Comparison of ENCODE assay signal across 1 cellular context in the genomic region with DNA sequence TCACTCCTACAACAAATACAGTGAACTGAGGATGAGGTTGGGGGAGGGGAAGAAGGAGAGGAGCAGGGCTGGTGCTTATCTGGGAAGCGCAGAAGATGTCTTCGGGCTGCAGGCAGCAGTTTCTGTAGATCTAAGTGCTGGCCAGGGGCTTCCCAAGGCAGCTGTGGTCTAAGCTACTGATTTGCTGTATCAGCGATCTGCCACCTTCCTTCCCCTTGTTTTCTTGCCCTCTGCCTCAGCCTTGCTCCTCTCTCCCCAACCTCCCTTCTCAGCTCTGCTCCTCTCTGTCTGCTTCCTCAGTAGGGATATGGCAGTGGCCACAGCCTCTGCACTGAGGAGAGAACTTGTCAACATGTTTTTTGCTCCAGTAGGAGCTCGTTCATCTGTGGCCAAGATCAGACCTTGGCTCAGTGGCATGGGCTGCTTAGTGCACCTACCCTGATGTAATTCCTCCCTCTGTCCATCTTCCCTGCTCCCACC.
TF ChIP-seq lines count a peak whose summit lies in the region.

No MANE protein-coding gene starts in this region.

TF ChIP-seq in K562, 482 proteins besides CTCF, POLR2A, EP300 and RAD21 (continued from another document and continues in another):
- TF ChIP-seq RNF219 (CRISPR knock-in tag; IDR thresholded peaks at IDR 0.05) (no peak), JUN (IDR thresholded peaks at IDR 0.05; ENCODE audit: borderline replicate concordance, low read depth, low read length) (peak; percentile 32; the same call in 1 of the 2 replicates), JUN (CRISPR knock-in tag; IDR thresholded peaks at IDR 0.05; ENCODE audit: borderline replicate concordance) (no peak), ZBTB2 (IDR thresholded peaks at IDR 0.05) (peak; percentile 79), ATF6 (CRISPR knock-in tag; IDR thresholded peaks at IDR 0.05) (no peak), ARID1B (IDR thresholded peaks at IDR 0.05) (peak; percentile 99), OTX1 (CRISPR knock-in tag; IDR thresholded peaks at IDR 0.05) (0 out of 2 replicates have a peak, but pooled peaks have one; percentile 27), ESRRA (IDR thresholded peaks at IDR 0.05; ENCODE audit: borderline replicate concordance, low read depth) (peak; percentile 71; the same call in 1 of the 2 replicates), KDM4B (IDR thresholded peaks at IDR 0.05; ENCODE audit: borderline replicate concordance in 2 of 2, low read depth in 1 of 2) (no peak), HDGF (IDR thresholded peaks at IDR 0.05) (peak; percentile 61; the same call in 1 of the 2 replicates), NFIC (IDR thresholded peaks at IDR 0.05) (peak; percentile 95), TBL1XR1 (IDR thresholded peaks at IDR 0.05; ENCODE audit: low read length in 2 of 2) (peak; percentile 72 to 92; a peak in 3 of 4 replicates), SMAD3 (CRISPR knock-in tag; conservative IDR thresholded peaks at IDR 0.05) (no peak; the same call in 1 of the 2 replicates), RUNX1 (IDR thresholded peaks at IDR 0.05; ENCODE audit: low read depth) (peak; percentile 89; the same call in 1 of the 2 replicates), PTBP1 (IDR thresholded peaks at IDR 0.05; ENCODE audit: low read depth, low read length) (no peak), ZNF395 (CRISPR knock-in tag; IDR thresholded peaks at IDR 0.05) (peak; percentile 38; the same call in 1 of the 2 replicates), SRF (CRISPR knock-in tag; IDR thresholded peaks at IDR 0.05) (0 out of 4 replicates have a peak, but pooled peaks of 1 of the 2 experiments have one; percentile 22), IRF2 (CRISPR knock-in tag; IDR thresholded peaks at IDR 0.05) (no peak), ZNF507 (tag; conservative IDR thresholded peaks at IDR 0.05) (no peak), POLR2AphosphoS5 (IDR thresholded peaks at IDR 0.05; ENCODE audit: control insufficient read depth, insufficient read depth, low read depth, low read length) (peak; percentile 93), CHAMP1 (IDR thresholded peaks at IDR 0.05) (peak; percentile 95), CBX3 (IDR thresholded peaks at IDR 0.05; ENCODE audit: borderline replicate concordance in 1 of 2, low read length in 2 of 2) (peak in 1 of 2 experiments; percentile 66; a peak in 1 of 3 replicates), SMARCA5 (IDR thresholded peaks at IDR 0.05) (peak; percentile 58; the same call in 1 of the 2 replicates), ZKSCAN1 (IDR thresholded peaks at IDR 0.05; ENCODE audit: low read depth, low read length) (no peak), GATA2 (CRISPR knock-in tag; IDR thresholded peaks at IDR 0.05) (peak; percentile 93), NUFIP1 (IDR thresholded peaks at IDR 0.05; ENCODE audit: partially characterized antibody) (no peak), TAF1 (IDR thresholded peaks at IDR 0.05; ENCODE audit: control insufficient read depth, extremely low read depth, insufficient read depth, low read length, severe bottlenecking) (peak; percentile 41), FOXA1 (IDR thresholded peaks at IDR 0.05; ENCODE audit: borderline replicate concordance) (no peak), SMARCB1 (IDR thresholded peaks at IDR 0.05; ENCODE audit: insufficient read length, low read depth) (peak; percentile 65), DACH1 (IDR thresholded peaks at IDR 0.05; ENCODE audit: partially characterized antibody) (no peak), NR1H2 (CRISPR knock-in tag; IDR thresholded peaks at IDR 0.05) (no peak), ZNF175 (CRISPR knock-in tag; IDR thresholded peaks at IDR 0.05; ENCODE audit: low read depth) (no peak), SMAD2 (IDR thresholded peaks at IDR 0.05; ENCODE audit: low read depth, low read length) (no peak), CEBPG (CRISPR knock-in tag; IDR thresholded peaks at IDR 0.05) (no peak), CEBPG (tag; conservative IDR thresholded peaks at IDR 0.05 in 1 of 2, IDR thresholded peaks at IDR 0.05 in 1 of 2) (no peak), BHLHE40 (IDR thresholded peaks at IDR 0.05; ENCODE audit: low read length) (peak; percentile 60; the same call in 1 of the 2 replicates)
- TF ChIP-seq, protein P1, sequence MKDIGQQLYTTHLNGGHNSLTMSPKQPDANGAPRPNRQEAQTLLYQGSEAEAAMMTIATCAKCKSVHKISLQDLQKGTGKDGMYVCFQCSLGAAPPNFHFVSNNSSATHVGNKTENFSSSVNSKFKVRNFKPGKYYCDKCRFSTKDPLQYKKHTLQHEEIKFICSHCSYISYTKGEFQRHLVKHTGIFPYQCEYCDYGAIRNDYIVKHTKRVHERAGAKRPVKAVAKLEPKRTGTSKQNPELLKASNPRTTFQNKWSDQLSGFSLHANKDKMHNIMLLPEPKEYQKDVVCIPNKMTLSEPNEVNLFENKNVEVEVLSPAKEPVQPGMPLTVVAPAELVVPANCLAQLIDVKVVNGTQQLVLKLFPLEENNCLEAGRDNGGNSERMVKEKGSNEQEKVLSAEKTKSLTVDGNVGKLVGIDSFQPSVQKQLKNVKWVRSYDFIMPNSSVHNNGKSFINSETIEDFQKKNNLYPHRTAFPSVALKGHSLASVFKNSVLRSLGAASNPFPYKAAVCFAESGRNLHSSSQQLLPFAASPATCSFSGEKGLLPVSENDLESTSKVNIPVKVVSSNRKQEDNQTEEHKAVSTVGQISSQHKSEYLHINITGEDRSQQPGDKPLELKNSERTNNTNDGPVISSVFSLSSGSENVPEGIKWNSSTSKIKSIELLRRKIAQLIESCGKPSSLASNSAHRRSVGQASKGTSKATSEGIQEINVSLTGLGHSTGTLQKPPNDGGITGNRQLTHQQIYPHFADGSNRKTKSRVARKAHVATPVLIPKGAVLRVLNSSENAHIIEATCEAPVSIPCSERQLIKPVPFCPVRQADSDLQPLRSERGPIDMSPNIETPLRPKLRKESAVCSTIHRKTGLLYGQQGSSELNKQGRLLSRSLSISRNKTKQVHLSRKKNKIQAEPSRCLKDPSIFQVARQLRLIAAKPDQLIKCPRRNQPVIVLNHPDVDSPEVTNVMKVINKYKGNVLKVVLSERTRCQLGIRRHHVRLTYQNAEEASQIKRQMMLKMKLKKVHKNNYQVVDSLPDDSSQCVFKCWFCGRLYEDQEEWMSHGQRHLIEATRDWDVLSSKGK (CRISPR knock-in tag; IDR thresholded peaks at IDR 0.05) = no peak
- TF ChIP-seq, protein P2, sequence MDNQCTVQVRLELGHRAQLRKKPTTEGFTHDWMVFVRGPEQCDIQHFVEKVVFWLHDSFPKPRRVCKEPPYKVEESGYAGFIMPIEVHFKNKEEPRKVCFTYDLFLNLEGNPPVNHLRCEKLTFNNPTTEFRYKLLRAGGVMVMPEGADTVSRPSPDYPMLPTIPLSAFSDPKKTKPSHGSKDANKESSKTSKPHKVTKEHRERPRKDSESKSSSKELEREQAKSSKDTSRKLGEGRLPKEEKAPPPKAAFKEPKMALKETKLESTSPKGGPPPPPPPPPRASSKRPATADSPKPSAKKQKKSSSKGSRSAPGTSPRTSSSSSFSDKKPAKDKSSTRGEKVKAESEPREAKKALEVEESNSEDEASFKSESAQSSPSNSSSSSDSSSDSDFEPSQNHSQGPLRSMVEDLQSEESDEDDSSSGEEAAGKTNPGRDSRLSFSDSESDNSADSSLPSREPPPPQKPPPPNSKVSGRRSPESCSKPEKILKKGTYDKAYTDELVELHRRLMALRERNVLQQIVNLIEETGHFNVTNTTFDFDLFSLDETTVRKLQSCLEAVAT (IDR thresholded peaks at IDR 0.05) = peak; percentile 15 to 81; a peak in 2 of 4 replicates
- TF ChIP-seq, protein P3, sequence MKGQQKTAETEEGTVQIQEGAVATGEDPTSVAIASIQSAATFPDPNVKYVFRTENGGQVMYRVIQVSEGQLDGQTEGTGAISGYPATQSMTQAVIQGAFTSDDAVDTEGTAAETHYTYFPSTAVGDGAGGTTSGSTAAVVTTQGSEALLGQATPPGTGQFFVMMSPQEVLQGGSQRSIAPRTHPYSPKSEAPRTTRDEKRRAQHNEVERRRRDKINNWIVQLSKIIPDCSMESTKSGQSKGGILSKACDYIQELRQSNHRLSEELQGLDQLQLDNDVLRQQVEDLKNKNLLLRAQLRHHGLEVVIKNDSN (CRISPR knock-in tag; IDR thresholded peaks at IDR 0.05) = 0 out of 2 replicates have a peak, but pooled peaks have one; percentile 14
- TF ChIP-seq, protein P4, sequence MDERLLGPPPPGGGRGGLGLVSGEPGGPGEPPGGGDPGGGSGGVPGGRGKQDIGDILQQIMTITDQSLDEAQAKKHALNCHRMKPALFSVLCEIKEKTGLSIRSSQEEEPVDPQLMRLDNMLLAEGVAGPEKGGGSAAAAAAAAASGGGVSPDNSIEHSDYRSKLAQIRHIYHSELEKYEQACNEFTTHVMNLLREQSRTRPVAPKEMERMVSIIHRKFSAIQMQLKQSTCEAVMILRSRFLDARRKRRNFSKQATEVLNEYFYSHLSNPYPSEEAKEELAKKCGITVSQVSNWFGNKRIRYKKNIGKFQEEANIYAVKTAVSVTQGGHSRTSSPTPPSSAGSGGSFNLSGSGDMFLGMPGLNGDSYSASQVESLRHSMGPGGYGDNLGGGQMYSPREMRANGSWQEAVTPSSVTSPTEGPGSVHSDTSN (CRISPR knock-in tag; IDR thresholded peaks at IDR 0.05; ENCODE audit: low read depth) = no peak
- TF ChIP-seq, protein P4 (tag; conservative IDR thresholded peaks at IDR 0.05; ENCODE audit: low read depth) = no peak
